9 cellular contexts compared by ENCODE assay signal in the genomic region with DNA sequence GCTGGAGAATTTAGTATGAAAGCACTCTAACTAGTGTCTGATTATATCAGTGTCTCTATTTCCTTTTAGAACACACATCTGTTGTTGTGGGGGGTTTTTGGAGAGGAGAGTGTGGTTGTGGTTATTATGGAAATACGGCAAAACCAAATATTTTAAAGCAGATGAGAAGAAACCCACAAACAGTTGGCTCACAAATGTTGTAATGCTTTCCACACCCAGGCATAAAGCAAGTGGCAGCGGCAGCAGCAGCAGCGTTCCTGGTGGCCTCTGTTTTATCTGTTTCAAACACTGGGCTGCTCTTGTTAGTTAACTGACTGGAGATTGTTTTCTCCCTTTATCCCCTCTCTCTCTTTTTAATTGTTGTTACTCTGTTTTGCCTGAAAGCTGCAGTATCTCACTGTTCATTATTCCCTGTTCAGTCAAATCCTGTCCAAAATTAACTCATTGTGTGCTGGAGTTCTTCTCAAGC.
DNase-seq lines count a peak whose midpoint lies in the region; ATAC-seq and TF ChIP-seq lines count a peak whose summit lies in the region.
"Had no signal": no experiment of that assay in that cellular context is flagged by ENCODE, and none has a peak within 500 bp of the region (broad histone marks: within the 10 kb centered on the region; RNA-seq: fewer than 3 reads in every experiment).

No MANE protein-coding gene starts in this region.

- H3K4me3 Mint-ChIP-seq in activated naive CD4-positive, alpha-beta T cell treated with anti-CD3 and anti-CD28 coated beads, Interleukin-2, amount 10 ng/mL, durations not matched to agents 7 days and 5 days, result peak overlapping the region; percentile 12

- 19 to 40% methylated on average over 1 to 3 of the region's 3 CpGs for WGBS in transverse colon (ENCODE audit: low coverage in 1 of 2), 2 donors

- in situ Hi-C loops in transverse colon (cut with MboI; ENCODE audit: low pct_ligation_motif_present in 1 of 4, low pct_unique_long_range_greater_than_20kb in 1 of 4, low sequenced_read_pairs in 3 of 4), result loop anchor here in 1 of 4 donors (25.0 kb wide), 1 partner anchor 873 kb away; no protein-coding TSS in a partner anchor

- peaks cover 41% of the 10 kb centered on the region for H3K27me3 Mint-ChIP-seq in activated naive CD4-positive, alpha-beta T cell treated with anti-CD3 and anti-CD28 coated beads, Interleukin-2, amount 10 ng/mL, durations not matched to agents 7 days and 5 days

- no peaks in the 10 kb centered on the region for H3K36me3 ChIP-seq in transverse colon

- no peak for ATAC-seq in HG03175 (IDR thresholded peaks at IDR 0.05; ENCODE audit: unreplicated experiment)

- H3K9me3 ChIP-seq in transverse colon, result no peaks in the 10 kb centered on the region

- peak overlapping the region in 3 of 4 donors; percentile 27 to 68 (median 35) for H3K27ac ChIP-seq in transverse colon
- H3K27ac ChIP-seq: epithelial cell of prostate had no signal

- no peak overlapping the region for H3K4me3 ChIP-seq in transverse colon

- TF ChIP-seq POLR2A in transverse colon (IDR thresholded peaks at IDR 0.05), result no peak

- peak overlapping the region; percentile 77 for H3K27ac Mint-ChIP-seq in activated naive CD4-positive, alpha-beta T cell treated with anti-CD3 and anti-CD28 coated beads, Interleukin-2, amount 10 ng/mL, durations not matched to agents 7 days and 5 days

- TF ChIP-seq EP300 in transverse colon (IDR thresholded peaks at IDR 0.05; ENCODE audit: low read depth), result no peak

- no peaks in the 10 kb centered on the region for H3K9me3 Mint-ChIP-seq in activated naive CD4-positive, alpha-beta T cell treated with anti-CD3 and anti-CD28 coated beads, Interleukin-2, amount 10 ng/mL, durations not matched to agents 7 days and 5 days

- H3K36me3 Mint-ChIP-seq in activated naive CD4-positive, alpha-beta T cell treated with anti-CD3 and anti-CD28 coated beads, Interleukin-2, amount 10 ng/mL, durations not matched to agents 7 days and 5 days, result no peaks in the 10 kb centered on the region

- intact Hi-C loops in transverse colon (cut with DNase I; ENCODE audit: low total_unique reads), result no loop called here

- H3K4me1 Mint-ChIP-seq in activated naive CD4-positive, alpha-beta T cell treated with anti-CD3 and anti-CD28 coated beads, Interleukin-2, amount 10 ng/mL, durations not matched to agents 7 days and 5 days, result peaks cover 29% of the 10 kb centered on the region

- peak; percentile 61 for DNase-seq in activated naive CD4-positive, alpha-beta T cell treated with anti-CD3 and anti-CD28 coated beads, Interleukin-2, amount 10 ng/mL, durations not matched to agents 7 days and 5 days
- DNase-seq in activated naive CD4-positive, alpha-beta T cell treated with anti-CD3 and anti-CD28 coated beads, Interleukin-2, amount 50 U/mL, for 16 hours, result no peak
- DNase-seq in SK-N-DZ (ENCODE audit: low spot score) (peak; percentile 9), fibroblast of peridontal ligament (ENCODE audit: extremely low read depth) (peak; percentile 76), transverse colon (no peak), LoVo (ENCODE audit: low spot score) (no peak), NCI-H2107 (lab: John Stamatoyannopoulos, UW) (no peak)

- no peaks in the 10 kb centered on the region for H3K27me3 ChIP-seq in transverse colon

- H3K4me1 ChIP-seq in transverse colon, result peaks cover 0 to 7% (median 0%) of the 10 kb centered on the region in 4 donors

- CTCF ChIA-PET in activated naive CD4-positive, alpha-beta T cell treated with anti-CD3 and anti-CD28 coated beads, Interleukin-2, amount 10 ng/mL, durations not matched to agents 7 days and 5 days (lab: Charles Lee), result interaction anchor here (1.1 to 2.4 kb wide), 2 partner anchors 25 to 125 kb away, joined by 4 to 9 read pairs; no protein-coding TSS in a partner anchor

- TF ChIP-seq CTCF in transverse colon (IDR thresholded peaks at IDR 0.05), result no peak

Comparison
In these comparisons a context has a peak if more than half of its experiments do, and no peak if none do; other contexts are left out.
1. DNase-seq: peak in activated naive CD4-positive, alpha-beta T cell treated with anti-CD3 and anti-CD28 coated beads, Interleukin-2, amount 10 ng/mL, durations not matched to agents 7 days and 5 days (single experiment), SK-N-DZ (single experiment) and fibroblast of peridontal ligament (single experiment); none in activated naive CD4-positive, alpha-beta T cell treated with anti-CD3 and anti-CD28 coated beads, Interleukin-2, amount 50 U/mL, for 16 hours (single experiment), transverse colon (single experiment), LoVo (single experiment) and NCI-H2107 (single experiment).